ENCODE assay signal across 8 cellular contexts in genomic region chr2:149587950-149588487, GRCh38. TPM values are rescaled to one million over a fixed set of nuclear protein-coding genes. Genes with fewer than 3 reads are reported as not detected.
DNase-seq lines count a peak whose midpoint lies in the region; ATAC-seq, FAIRE-seq and TF ChIP-seq lines count a peak whose summit lies in the region.

No MANE protein-coding gene starts in this region.

- H3K23ac ChIP-seq in H1 (ENCODE audit: insufficient read length): no peak overlapping the region
- no peak overlapping the region for H3K23ac ChIP-seq in trophoblast cell (ENCODE audit: low read length)

- no peaks in the 10 kb centered on the region for H4K20me1 ChIP-seq in H1 (replicated peaks in 1 of 2; ENCODE audit: control insufficient read depth in 1 of 2, insufficient read depth in 2 of 2, low read length in 2 of 2)

- H2AK5ac ChIP-seq in H1 (ENCODE audit: low read depth, low read length) (no peak overlapping the region), trophoblast cell (ENCODE audit: low read length) (no peak overlapping the region)

- no peak for FAIRE-seq in H1 (lab: Jason Lieb, UNC)

- peak overlapping the region; percentile 87 to 99 (median 98) for H3K4me3 ChIP-seq in H1 (ENCODE audit: extremely low read depth in 1 of 4, insufficient read depth in 2 of 4, low read depth in 3 of 4, low read length in 4 of 4)
- H3K4me3 ChIP-seq in trophoblast cell (ENCODE audit: low read depth, low read length): no peak overlapping the region

- no peak overlapping the region for H4K8ac ChIP-seq in H1 (ENCODE audit: extremely low read depth, insufficient read depth, low read length)
- peak overlapping the region; percentile 55 for H4K8ac ChIP-seq in trophoblast cell (ENCODE audit: low read depth, low read length)

- peak in 1 of 2 experiments; percentile 50; a peak in 1 of 3 replicates for TF ChIP-seq POLR2A in H1 (IDR thresholded peaks at IDR 0.05; ENCODE audit: control extremely low read depth in 1 of 2, low read depth in 2 of 2, low read length in 2 of 2)

- H2BK5ac ChIP-seq in H1 (ENCODE audit: low read depth, low read length) (no peak overlapping the region), trophoblast cell (ENCODE audit: low read depth, low read length, poor library complexity) (no peak overlapping the region)

- TF ChIP-seq CTCF in H1 (IDR thresholded peaks at IDR 0.05; ENCODE audit: control extremely low read depth in 1 of 3, insufficient read depth in 1 of 3, low read depth in 1 of 3, low read length in 3 of 3): no peak

- no peaks in the 10 kb centered on the region for H3K79me1 ChIP-seq in H1 (ENCODE audit: low read depth, low read length)
- peaks cover 6% of the 10 kb centered on the region for H3K79me1 ChIP-seq in trophoblast cell (ENCODE audit: low read length)

- peaks cover 2% of the 10 kb centered on the region; the same call in 1 of the 2 replicates for H3K23me2 ChIP-seq in H1 (ENCODE audit: low read depth, low read length)

- H2BK15ac ChIP-seq in H1 (ENCODE audit: low read length): no peak overlapping the region

- peak overlapping the region; percentile 98 for H2AFZ ChIP-seq in H1 (ENCODE audit: low read length)
- H2AFZ ChIP-seq in trophoblast cell (ENCODE audit: insufficient read depth, low read length, poor library complexity): no peak overlapping the region

- H3K18ac ChIP-seq in H1 (ENCODE audit: extremely low read depth, low read length) (no peak overlapping the region), trophoblast cell (ENCODE audit: low read length) (no peak overlapping the region)

- H2BK12ac ChIP-seq in H1 (ENCODE audit: low read depth, low read length): no peak overlapping the region
- H2BK12ac ChIP-seq in trophoblast cell (ENCODE audit: low read length): no peak overlapping the region

- no peak overlapping the region for H4K91ac ChIP-seq in H1 (replicated peaks; ENCODE audit: insufficient read length, low read length)
- H4K91ac ChIP-seq in trophoblast cell (ENCODE audit: low read depth, low read length): no peak overlapping the region

- H3K4me2 ChIP-seq in H1 (ENCODE audit: insufficient read depth in 1 of 2, low read depth in 2 of 2, low read length in 2 of 2): peak overlapping the region; percentile 73 to 77
- peak overlapping the region; percentile 52 for H3K4me2 ChIP-seq in trophoblast cell (ENCODE audit: low read length)

- DNase-seq in NCI-H526 treated with DMSO at 0.1 percent for 48 hours (lab: John Stamatoyannopoulos, UW): peak; percentile 58
- no peak for DNase-seq in H1 (ENCODE audit: low read depth in 1 of 2, low spot score in 2 of 2)
- no peak for DNase-seq in trophoblast cell
- DNase-seq in hepatic stellate cell (ENCODE audit: low spot score): no peak
- DNase-seq in retina: no peak
- DNase-seq in NCI-H82 treated with DMSO at 0.1 percent for 48 hours (lab: John Stamatoyannopoulos, UW; ENCODE audit: unreplicated experiment): no peak

- ATAC-seq in GM18498 (IDR thresholded peaks at IDR 0.05; ENCODE audit: unreplicated experiment) (peak; percentile 29), GM21786 (IDR thresholded peaks at IDR 0.05; ENCODE audit: unreplicated experiment) (peak; percentile 31)

- H3K36me3 ChIP-seq in H1 (ENCODE audit: control insufficient read depth in 2 of 4, insufficient read depth in 4 of 4, low read length in 3 of 4) (peaks cover 0 to 18% (median 0%) of the 10 kb centered on the region in 4 experiments; a peak in 2 of 8 replicates), trophoblast cell (ENCODE audit: control insufficient read depth in 1 of 2, insufficient read depth in 2 of 2, low read length in 2 of 2) (no peaks in the 10 kb centered on the region)

- no peak overlapping the region for H3K56ac ChIP-seq in H1 (replicated peaks; ENCODE audit: insufficient read length, low read depth, low read length)

- H2BK120ac ChIP-seq in H1 (replicated peaks; ENCODE audit: low read depth, low read length): no peak overlapping the region
- no peak overlapping the region for H2BK120ac ChIP-seq in trophoblast cell (ENCODE audit: insufficient read depth, low read length, poor library complexity)

- peaks cover 4 to 42% of the 10 kb centered on the region in 2 experiments for H3K79me2 ChIP-seq in H1 (ENCODE audit: control insufficient read depth in 1 of 2, insufficient read depth in 2 of 2, low read length in 2 of 2)
- H3K79me2 ChIP-seq in trophoblast cell (ENCODE audit: control insufficient read depth, insufficient read depth, low read length, poor library complexity): peaks cover 5% of the 10 kb centered on the region

- H3K14ac ChIP-seq in H1 (ENCODE audit: insufficient read length): no peak overlapping the region
- H3K14ac ChIP-seq in trophoblast cell (ENCODE audit: low read length): no peak overlapping the region

- TF ChIP-seq EP300 in H1 (IDR thresholded peaks at IDR 0.05; ENCODE audit: borderline replicate concordance in 1 of 2, low read depth in 2 of 2, low read length in 2 of 2): no peak

- WGBS in H1 (ENCODE audit: extremely low coverage in 1 of 2, insufficient coverage in 1 of 2, insufficient read length in 1 of 2, insufficient replicate concordance in 2 of 2, low coverage in 1 of 2, low lambda C conversion rate in 2 of 2, missing lambda C conversion rate in 1 of 2), 2 experiments: 66% methylated on average over 10 of the region's 10 CpGs; no CpG with 5 or more reads in 1 of the 2 experiments
- WGBS in trophoblast cell (ENCODE audit: extremely low coverage, insufficient coverage, insufficient read length): no CpG with 5 or more reads among the region's 10 CpGs

- H3K27ac ChIP-seq in H1 (ENCODE audit: low read depth, low read length): 0 out of 2 replicates have a peak overlapping the region, but pooled peaks have one; percentile 98
- no peak overlapping the region for H3K27ac ChIP-seq in trophoblast cell (ENCODE audit: low read depth, low read length)

- H3K4ac ChIP-seq in H1 (replicated peaks; ENCODE audit: insufficient read length, low read depth, low read length) (no peak overlapping the region), trophoblast cell (ENCODE audit: low read depth, low read length) (no peak overlapping the region)

- H4K12ac ChIP-seq in trophoblast cell (ENCODE audit: low read depth, low read length): no peak overlapping the region

- CTCF ChIA-PET in H1 (lab: Charles Lee; ENCODE audit: partially characterized antibody): no interaction called here

- peaks cover 0 to 4% (median 0%) of the 10 kb centered on the region in 4 experiments; a peak in 2 of 7 replicates for H3K4me1 ChIP-seq in H1 (replicated peaks in 1 of 4; ENCODE audit: control insufficient read depth in 3 of 4, insufficient read depth in 4 of 4, low read length in 3 of 4)
- H3K4me1 ChIP-seq in trophoblast cell (ENCODE audit: control insufficient read depth in 1 of 2, insufficient read depth in 2 of 2, low read length in 2 of 2): peaks cover 0 to 3% of the 10 kb centered on the region in 2 experiments

- no peaks in the 10 kb centered on the region for H3K27me3 ChIP-seq in H1 (replicated peaks in 1 of 4; ENCODE audit: control insufficient read depth in 3 of 4, extremely low read depth in 1 of 4, insufficient read depth in 3 of 4, low read length in 3 of 4)
- H3K27me3 ChIP-seq in trophoblast cell (ENCODE audit: insufficient read depth, low read length): no peaks in the 10 kb centered on the region

- no peak overlapping the region for H4K5ac ChIP-seq in H1 (ENCODE audit: insufficient read length, low read depth, low read length)

- POLR2A ChIA-PET in H1 (lab: Charles Lee; ENCODE audit: partially characterized antibody): interaction anchor here (0.6 to 1.9 kb wide), 2 partner anchors 11 to 213 kb away, joined by 3 to 9 read pairs; no protein-coding TSS in a partner anchor

- H3K9ac ChIP-seq in H1 (replicated peaks in 1 of 4; ENCODE audit: extremely low read depth in 1 of 4, low read depth in 3 of 4, low read length in 3 of 4): peak overlapping the region in 3 of 4 experiments; percentile 58 to 98 (median 98); a peak in 3 of 7 replicates
- H3K9ac ChIP-seq in trophoblast cell (ENCODE audit: low read length): no peak overlapping the region

- H3K9me3 ChIP-seq in H1 (ENCODE audit: insufficient read depth in 2 of 2, low read depth in 1 of 2, low read length in 1 of 2): no peaks in the 10 kb centered on the region
- H3K9me3 ChIP-seq in trophoblast cell (ENCODE audit: insufficient read depth, low read depth, low read length): no peaks in the 10 kb centered on the region

- no peak for TF ChIP-seq RAD21 in H1 (IDR thresholded peaks at IDR 0.05 in 1 of 2, conservative IDR thresholded peaks at IDR 0.05 in 1 of 2; ENCODE audit: low read depth in 2 of 2, low read length in 2 of 2)

- no peak overlapping the region for H2BK20ac ChIP-seq in H1 (ENCODE audit: low read length)

TF ChIP-seq in H1, 55 proteins besides CTCF, POLR2A, EP300 and RAD21:
- no peak for TF ChIP-seq ATF2 (IDR thresholded peaks at IDR 0.05; ENCODE audit: low read length)
- peak; percentile 66; the same call in 1 of the 2 replicates for TF ChIP-seq SP1 (IDR thresholded peaks at IDR 0.05; ENCODE audit: low read depth, low read length)
- no peak for TF ChIP-seq JUND (IDR thresholded peaks at IDR 0.05; ENCODE audit: low read length)

RNA-seq across cellular contexts. Expression of gene MMADHC, which starts 0.4 kb away (rescaled TPM):
- total RNA-seq in H1 (2021; fragmentation: NEBNext Ultra II Directional; extraction: Animal tissue kit (Norgen Biotek cat#: 25700)): 123 and 130 TPM in 2 replicates
- polyA plus RNA-seq in H1 (2011; rRNA removed): 32.4 and 61.1 TPM in 2 replicates
- 82.2 TPM for polyA plus RNA-seq in H1 (2011; cell fraction: cytosol; rRNA removed)
- polyA plus RNA-seq in H1 (2011; cell fraction: nucleus; rRNA removed): 27.1 TPM
- 87.5 to 131 TPM (median 98.6 TPM) in 4 replicates for polyA plus RNA-seq in H1 (2012, experiment 1 of 2)
- polyA plus RNA-seq in H1 (2012, experiment 2 of 2): 36.1 TPM
- 70.9 TPM for polyA plus RNA-seq in H1 (2013, experiment 1 of 2)
- 73.9 TPM for polyA plus RNA-seq in H1 (2013, experiment 2 of 2)
- polyA minus RNA-seq in H1 (2011; rRNA and poly(A)+ RNA removed): 97.3 and 125 TPM in 2 replicates
- 50.3 TPM for polyA minus RNA-seq in H1 (2011; cell fraction: cytosol; rRNA and poly(A)+ RNA removed)
- polyA minus RNA-seq in H1 (2011; cell fraction: nucleus; rRNA and poly(A)+ RNA removed): 39.3 TPM
- 108 and 113 TPM in 2 replicates for polyA plus RNA-seq in trophoblast cell (2013)
